12 cellular contexts compared by ENCODE assay signal in genomic region chr2:203681978-203682377, GRCh38. TPM values are rescaled to one million over a fixed set of nuclear protein-coding genes. Genes with fewer than 3 reads are reported as not detected.
DNase-seq lines count a peak whose midpoint lies in the region; ATAC-seq, FAIRE-seq and TF ChIP-seq lines count a peak whose summit lies in the region.
"Had no signal": no experiment of that assay in that cellular context is flagged by ENCODE, and none has a peak within 500 bp of the region (broad histone marks: within the 10 kb centered on the region; RNA-seq: fewer than 3 reads in every experiment).

No MANE protein-coding gene starts in this region.

- DNase-seq in stimulated activated CD4-positive, alpha-beta T cell treated with anti-CD3 and anti-CD28 coated beads, Interleukin-15, amount 100 ng/mL, for 24 hours, result peak; percentile 7
- no peak for DNase-seq in stimulated activated CD4-positive, alpha-beta T cell treated with anti-CD3 and anti-CD28 coated beads, Interleukin-4, amount 100 ng/mL, for 24 hours
- DNase-seq in bronchial epithelial cell (ENCODE audit: low read depth) (peak; percentile 83), vagina (ENCODE audit: extremely low spot score in 2 of 2) (no peak), colonic mucosa (no peak), HK-2 (ENCODE audit: unreplicated experiment) (no peak)
- DNase-seq in effector memory CD8-positive, alpha-beta T cell, result no peak
- DNase-seq: CD4-positive, alpha-beta memory T cell; NCI-H748 treated with DMSO at 0.1 percent for 48 hours had no signal

- H3K27me3 ChIP-seq in bronchial epithelial cell (ENCODE audit: control insufficient read depth, insufficient read depth, low read length), result no peaks in the 10 kb centered on the region
- H3K27me3 ChIP-seq in muscle layer of colon (ENCODE audit: control insufficient read depth in 1 of 2, insufficient read depth in 2 of 2, low read length in 2 of 2), result no peaks in the 10 kb centered on the region
- no peaks in the 10 kb centered on the region for H3K27me3 ChIP-seq in vagina
- no peaks in the 10 kb centered on the region for H3K27me3 ChIP-seq in colonic mucosa

- peak overlapping the region; percentile 37 for H3K27ac ChIP-seq in muscle layer of colon (ENCODE audit: low read depth, low read length)
- H3K27ac ChIP-seq in vagina, result peak overlapping the region; percentile 8
- H3K27ac ChIP-seq in colonic mucosa, result no peak overlapping the region

- intact Hi-C loops in vagina (cut with DNase I) (no loop called here), colonic mucosa (cut with DNase I) (no loop called here)

- H3K36me3 ChIP-seq in bronchial epithelial cell (ENCODE audit: control insufficient read depth, insufficient read depth, low read length) (no peaks in the 10 kb centered on the region), muscle layer of colon (ENCODE audit: insufficient read depth, low read length) (no peaks in the 10 kb centered on the region), vagina (no peaks in the 10 kb centered on the region), colonic mucosa (no peaks in the 10 kb centered on the region)

- H3K4me3 Mint-ChIP-seq in effector memory CD8-positive, alpha-beta T cell, result no peak overlapping the region
- H3K4me3 Mint-ChIP-seq: IgD-negative memory B cell; T-helper 1 cell treated with Interleukin-12 subunit alpha and Interleukin-12 subunit beta and Interleukin-4 antibody, amounts not matched to agents 30 μg/mL and 1 μg/mL, for 36 hours had no signal

- H3K4me1 Mint-ChIP-seq in effector memory CD8-positive, alpha-beta T cell (ENCODE audit: low read depth in 2 of 2), result peaks cover 7 to 14% of the 10 kb centered on the region in 2 donors
- H3K4me1 Mint-ChIP-seq: IgD-negative memory B cell had no signal

- TF ChIP-seq POLR2A in vagina (IDR thresholded peaks at IDR 0.05), result no peak

- H3K9ac ChIP-seq in muscle layer of colon (ENCODE audit: low read length), result no peak overlapping the region
- no peak overlapping the region for H3K9ac ChIP-seq in colonic mucosa (ENCODE audit: low read depth in 2 of 2, low read length in 2 of 2)

- ATAC-seq in effector memory CD8-positive, alpha-beta T cell (replicated peaks), result no peak

- no peaks in the 10 kb centered on the region for H3K9me3 Mint-ChIP-seq in effector memory CD8-positive, alpha-beta T cell

- no peaks in the 10 kb centered on the region for H3K36me3 Mint-ChIP-seq in effector memory CD8-positive, alpha-beta T cell (ENCODE audit: insufficient read depth)
- H3K36me3 Mint-ChIP-seq: CD4-positive, alpha-beta memory T cell; IgD-negative memory B cell had no signal

- H3K4me1 ChIP-seq in muscle layer of colon (ENCODE audit: insufficient read depth, low read length), result peaks cover 19% of the 10 kb centered on the region
- peaks cover 51% of the 10 kb centered on the region for H3K4me1 ChIP-seq in vagina
- H3K4me1 ChIP-seq in colonic mucosa, result no peaks in the 10 kb centered on the region

- no peak for FAIRE-seq in bronchial epithelial cell (lab: Jason Lieb, UNC)

- H3K27me3 Mint-ChIP-seq in effector memory CD8-positive, alpha-beta T cell, result no peaks in the 10 kb centered on the region

- no peaks in the 10 kb centered on the region for H3K9me3 ChIP-seq in muscle layer of colon (ENCODE audit: low read length)
- H3K9me3 ChIP-seq in vagina, result no peaks in the 10 kb centered on the region
- H3K9me3 ChIP-seq in colonic mucosa, result no peaks in the 10 kb centered on the region

- H3K4me3 ChIP-seq in bronchial epithelial cell (ENCODE audit: low read depth, low read length), result no peak overlapping the region
- no peak overlapping the region for H3K4me3 ChIP-seq in muscle layer of colon (ENCODE audit: low read depth in 1 of 2, low read length in 2 of 2)
- H3K4me3 ChIP-seq in vagina, result no peak overlapping the region
- no peak overlapping the region for H3K4me3 ChIP-seq in colonic mucosa

- no peak overlapping the region for H3K27ac Mint-ChIP-seq in effector memory CD8-positive, alpha-beta T cell
- H3K27ac Mint-ChIP-seq: IgD-negative memory B cell had no signal

- TF ChIP-seq CTCF in bronchial epithelial cell (IDR thresholded peaks at IDR 0.05; ENCODE audit: insufficient read depth, low read length, severe bottlenecking) (no peak), vagina (IDR thresholded peaks at IDR 0.05) (no peak), colonic mucosa (IDR thresholded peaks at IDR 0.05) (no peak)

RNA-seq across cellular contexts. Expression of gene CD28, which starts 24.5 kb away (rescaled TPM):
- total RNA-seq in bronchial epithelial cell (not detected in 2 replicates), vagina (2.7 TPM), colonic mucosa (1 to 10 TPM; 1.5 to 1.9 TPM)

Comparison
In these comparisons a context has a peak if more than half of its experiments do, and no peak if none do; other contexts are left out.
1. DNase-seq: peak in stimulated activated CD4-positive, alpha-beta T cell treated with anti-CD3 and anti-CD28 coated beads, Interleukin-15, amount 100 ng/mL, for 24 hours (single experiment) and bronchial epithelial cell (single experiment); none in stimulated activated CD4-positive, alpha-beta T cell treated with anti-CD3 and anti-CD28 coated beads, Interleukin-4, amount 100 ng/mL, for 24 hours (single experiment), vagina (0 of 2), colonic mucosa (single experiment), effector memory CD8-positive, alpha-beta T cell (0 of 3) and HK-2 (single experiment).